In the genomic region with DNA sequence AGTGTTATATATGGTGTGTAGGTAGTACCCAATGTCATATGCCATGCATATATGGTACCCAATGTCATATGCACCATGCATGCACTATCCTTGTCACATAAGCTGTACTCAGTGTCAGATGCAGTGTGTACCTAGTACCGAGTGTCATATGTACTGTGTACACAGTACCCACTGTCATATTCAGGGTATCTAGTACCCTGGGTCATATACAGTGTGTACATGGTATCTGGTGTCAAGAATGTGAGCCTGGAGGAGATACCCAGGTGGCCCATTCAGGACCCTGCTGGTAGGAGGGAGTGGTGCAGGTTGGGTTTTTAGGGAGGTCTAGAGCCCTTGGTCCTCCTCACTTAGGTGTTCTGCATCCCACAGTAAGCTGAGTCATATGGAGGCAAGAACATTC, we compare ENCODE assay signal across 8 cellular contexts.
DNase-seq lines count a peak whose midpoint lies in the region; ATAC-seq lines count a peak whose summit lies in the region.

No MANE protein-coding gene starts in this region.

- no peaks in the 10 kb centered on the region for H3K9me3 Mint-ChIP-seq in activated T-cell treated with anti-CD3 and anti-CD28 coated beads, Interleukin-2, amount 50 U/mL, for 24 hours

- peak overlapping the region; percentile 93 for H3K4me2 ChIP-seq in BLaER1

- peak overlapping the region; percentile 89 for H3K27ac Mint-ChIP-seq in activated T-cell treated with anti-CD3 and anti-CD28 coated beads, Interleukin-2, amount 50 U/mL, for 24 hours

- peaks cover 60% of the 10 kb centered on the region for H4K20me1 ChIP-seq in BLaER1

- DNase-seq in NCI-H510A (lab: John Stamatoyannopoulos, UW) (peak; percentile 8), glomerular visceral epithelial cell (ENCODE audit: extremely low spot score) (peak; percentile 45), superior temporal gyrus (ENCODE audit: extremely low spot score) (no peak), NCI-H1092 (lab: John Stamatoyannopoulos, UW) (no peak)
- peak; percentile 51 for DNase-seq in activated T-cell treated with anti-CD3 and anti-CD28 coated beads, Interleukin-2, amount 50 U/mL, for 24 hours
- DNase-seq in stimulated activated CD4-positive, alpha-beta T cell treated with anti-CD3 and anti-CD28 coated beads, Interleukin-4, amount 100 ng/mL, for 48 hours (ENCODE audit: low read depth in 2 of 2), result peak; percentile 42 to 44

- no peak overlapping the region for H3K9ac ChIP-seq in BLaER1

- H3K4me1 ChIP-seq in BLaER1, result peaks cover 24% of the 10 kb centered on the region

- H3K4me3 Mint-ChIP-seq in activated T-cell treated with anti-CD3 and anti-CD28 coated beads, Interleukin-2, amount 50 U/mL, for 24 hours, result peak overlapping the region; percentile 82

- ATAC-seq in GM19452 (IDR thresholded peaks at IDR 0.05; ENCODE audit: unreplicated experiment), result peak; percentile 30

- no peaks in the 10 kb centered on the region for H3K9me3 ChIP-seq in BLaER1

- H3K27me3 ChIP-seq in BLaER1, result no peaks in the 10 kb centered on the region; the same call in 1 of the 2 replicates

- no peak overlapping the region for H3K27ac ChIP-seq in BLaER1

- H3K27me3 Mint-ChIP-seq in activated T-cell treated with anti-CD3 and anti-CD28 coated beads, Interleukin-2, amount 50 U/mL, for 24 hours, result no peaks in the 10 kb centered on the region

- H3K36me3 ChIP-seq in BLaER1, result no peaks in the 10 kb centered on the region

- H3K4me1 Mint-ChIP-seq in activated T-cell treated with anti-CD3 and anti-CD28 coated beads, Interleukin-2, amount 50 U/mL, for 24 hours (ENCODE audit: low read depth), result peaks cover 59% of the 10 kb centered on the region

- H3K4me3 ChIP-seq in BLaER1, result no peak overlapping the region

- peaks cover 9% of the 10 kb centered on the region for H3K36me3 Mint-ChIP-seq in activated T-cell treated with anti-CD3 and anti-CD28 coated beads, Interleukin-2, amount 50 U/mL, for 24 hours (ENCODE audit: low read depth)

Comparison
In these comparisons a context has a peak if more than half of its experiments do, and no peak if none do; other contexts are left out.
1. DNase-seq: peak in NCI-H510A (single experiment), activated T-cell treated with anti-CD3 and anti-CD28 coated beads, Interleukin-2, amount 50 U/mL, for 24 hours (single experiment), glomerular visceral epithelial cell (single experiment) and stimulated activated CD4-positive, alpha-beta T cell treated with anti-CD3 and anti-CD28 coated beads, Interleukin-4, amount 100 ng/mL, for 48 hours (2 of 2); none in superior temporal gyrus (single experiment) and NCI-H1092 (single experiment).